Comparison of ENCODE assay signal across 8 cellular contexts in the genomic region with DNA sequence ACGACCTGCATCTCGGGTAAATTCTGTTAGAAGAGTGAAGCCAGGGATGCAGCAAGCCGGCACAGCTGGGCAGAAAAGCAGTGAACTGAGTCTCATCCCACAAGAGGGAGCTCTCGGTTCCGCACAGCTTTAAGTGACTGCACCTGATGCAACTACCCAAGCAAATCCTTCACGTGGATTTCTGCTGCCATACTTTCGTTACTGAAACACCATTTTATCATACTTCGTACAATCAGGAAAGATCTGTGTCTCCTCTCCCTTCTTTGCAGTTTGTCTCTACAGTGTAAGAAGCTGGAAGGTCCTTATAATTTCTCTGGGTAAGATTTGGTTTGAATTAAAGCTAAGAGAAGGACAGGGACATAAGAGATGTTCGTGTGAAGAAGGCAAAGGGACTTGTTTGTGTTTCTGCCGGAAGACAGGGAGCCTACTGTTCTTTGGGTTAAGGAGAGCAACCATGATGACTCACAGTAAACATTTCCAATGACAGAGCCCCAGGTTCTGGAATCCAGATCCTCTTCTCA.
A peak's percentile ranks its signal among the peaks of the same experiment; 100 is the strongest.
DNase-seq lines count a peak whose midpoint lies in the region; ATAC-seq and TF ChIP-seq lines count a peak whose summit lies in the region.

No MANE protein-coding gene starts in this region.

- ATAC-seq in GM19035 (IDR thresholded peaks at IDR 0.05; ENCODE audit: unreplicated experiment) (peak; percentile 60), body of pancreas (no peak), right lobe of liver (peak; percentile 91 to 96 (median 94)), GM19397 (IDR thresholded peaks at IDR 0.05; ENCODE audit: unreplicated experiment) (no peak)

- WGBS in body of pancreas, 2 donors: 13 to 16% methylated on average over 10 of the region's 10 CpGs
- WGBS in right lobe of liver (ENCODE audit: insufficient coverage, low coverage, low lambda C conversion rate, missing lambda C conversion rate): 19% methylated on average over 9 of the region's 10 CpGs

- no peak overlapping the region for H3K4me3 ChIP-seq in LNCaP clone FGC (ENCODE audit: low read depth, low read length)
- H3K4me3 ChIP-seq in body of pancreas: no peak overlapping the region
- no peak overlapping the region for H3K4me3 ChIP-seq in right lobe of liver

- no peak overlapping the region for H3K27ac ChIP-seq in body of pancreas
- no peak overlapping the region for H3K27ac ChIP-seq in right lobe of liver

- no peaks in the 10 kb centered on the region for H3K9me3 ChIP-seq in body of pancreas
- H3K9me3 ChIP-seq in right lobe of liver: no peaks in the 10 kb centered on the region

- peak; percentile 82 for DNase-seq in DMS53 treated with DMSO at 0.1 percent for 48 hours (lab: John Stamatoyannopoulos, UW; ENCODE audit: unreplicated experiment)
- peak; percentile 54 for DNase-seq in LNCaP clone FGC (ENCODE audit: low read depth)
- peak; percentile 36 to 57 (median 48) for DNase-seq in body of pancreas
- DNase-seq in right lobe of liver: peak; percentile 46 to 60 (median 60)
- no peak for DNase-seq in KG1 (lab: John Stamatoyannopoulos, UW)
- DNase-seq in NCI-H187 (lab: John Stamatoyannopoulos, UW): no peak

- TF ChIP-seq POLR2A in body of pancreas (IDR thresholded peaks at IDR 0.05) (no peak), right lobe of liver (IDR thresholded peaks at IDR 0.05) (no peak)

- H3K36me3 ChIP-seq in body of pancreas (replicated peaks in 1 of 2; ENCODE audit: insufficient read depth in 1 of 2, low read depth in 2 of 2) (no peaks in the 10 kb centered on the region), right lobe of liver (no peaks in the 10 kb centered on the region)

- TF ChIP-seq CTCF in LNCaP clone FGC (IDR thresholded peaks at IDR 0.05; ENCODE audit: control insufficient read depth, extremely low read depth, insufficient read depth) (peak; percentile 80), body of pancreas (IDR thresholded peaks at IDR 0.05) (peak; percentile 18 to 54 (median 35)), right lobe of liver (IDR thresholded peaks at IDR 0.05) (peak; percentile 52 to 68 (median 57))

- intact Hi-C loops in body of pancreas (cut with DNase I): no loop called here
- intact Hi-C loops in right lobe of liver (cut with DNase I): loop anchor here in 1 of 2 donors (10.0 kb wide), 1 partner anchor 558 kb away; no protein-coding TSS in a partner anchor

- H3K27me3 ChIP-seq in body of pancreas: no peaks in the 10 kb centered on the region
- no peaks in the 10 kb centered on the region for H3K27me3 ChIP-seq in right lobe of liver

- H3K4me1 ChIP-seq in body of pancreas (no peaks in the 10 kb centered on the region), right lobe of liver (no peaks in the 10 kb centered on the region)

Comparison
In these comparisons a context has a peak if more than half of its experiments do, and no peak if none do; other contexts are left out.
1. DNase-seq: peak in DMS53 treated with DMSO at 0.1 percent for 48 hours (single experiment), LNCaP clone FGC (single experiment), body of pancreas (4 of 4) and right lobe of liver (3 of 3); none in KG1 (single experiment) and NCI-H187 (0 of 2).
2. ATAC-seq: peak in GM19035 (single experiment) and right lobe of liver (4 of 4); none in body of pancreas (single experiment) and GM19397 (single experiment).
3. Peak in every context shown above with its lines, with median percentiles within 50 percentile points of each other: CTCF ChIP-seq.